ENCODE assay signal across 13 cellular contexts in the genomic region with DNA sequence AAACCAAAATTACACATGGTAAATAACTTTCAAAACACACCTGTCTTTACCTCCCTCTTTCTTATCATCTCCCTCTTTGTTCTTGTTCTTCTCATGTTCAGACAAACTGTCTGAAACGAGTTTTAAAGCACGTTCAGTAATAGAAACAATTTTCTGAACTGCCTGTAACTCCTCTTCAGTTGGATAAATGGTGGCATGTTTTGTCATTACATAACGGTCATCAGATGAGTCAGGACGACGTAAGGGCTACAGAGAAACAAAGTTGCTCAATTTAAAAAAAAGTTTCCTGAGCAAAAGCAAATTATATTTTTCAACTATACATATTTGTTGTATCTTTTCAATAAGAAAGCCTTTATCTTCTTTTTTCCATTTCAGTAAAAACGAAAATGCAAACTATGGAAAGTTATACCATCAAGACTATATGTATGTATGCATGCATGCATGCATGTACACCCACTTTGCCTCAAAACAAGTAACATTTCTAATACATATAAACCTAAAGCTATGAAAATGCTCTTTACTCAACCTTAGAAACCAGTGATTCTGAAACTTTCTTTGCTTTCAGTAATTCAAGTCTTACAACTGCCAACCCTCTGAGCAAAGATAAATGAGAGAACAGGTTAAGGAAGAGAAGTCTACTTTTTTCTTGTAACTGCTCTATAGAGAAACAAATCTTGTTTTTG. TPM values are rescaled to one million over a fixed set of nuclear protein-coding genes. Genes with fewer than 3 reads are reported as not detected.
DNase-seq lines count a peak whose midpoint lies in the region; ATAC-seq, FAIRE-seq and TF ChIP-seq lines count a peak whose summit lies in the region.
"Had no signal": no experiment of that assay in that cellular context is flagged by ENCODE, and none has a peak within 500 bp of the region (broad histone marks: within the 10 kb centered on the region; RNA-seq: fewer than 3 reads in every experiment).

No MANE protein-coding gene starts in this region.

- no peaks in the 10 kb centered on the region for H3K9me3 Mint-ChIP-seq in activated T-helper 17 cell treated with anti-CD3 and anti-CD28 coated beads, Interleukin-2, amount 50 U/mL, for 72 hours
- H3K9me3 Mint-ChIP-seq in stimulated activated naive B cell treated with anti-CD40 and anti-IgM and Interleukin-4, amounts not matched to agents 10 μg/mL and 1 μg/mL and 100 μg/mL, for 72 hours, result no peaks in the 10 kb centered on the region
- H3K9me3 Mint-ChIP-seq: memory B cell had no signal

- H3K36me3 Mint-ChIP-seq in activated T-helper 17 cell treated with anti-CD3 and anti-CD28 coated beads, Interleukin-2, amount 50 U/mL, for 72 hours (ENCODE audit: low read depth), result peaks cover 96% of the 10 kb centered on the region
- peaks cover 28 to 49% of the 10 kb centered on the region in 2 donors for H3K36me3 Mint-ChIP-seq in stimulated activated naive B cell treated with anti-CD40 and anti-IgM and Interleukin-4, amounts not matched to agents 10 μg/mL and 1 μg/mL and 100 μg/mL, for 72 hours

- H3K79me2 ChIP-seq in ACC112 (ENCODE audit: control insufficient read depth, insufficient read depth, low read length, unreplicated experiment), result peaks cover 7% of the 10 kb centered on the region

- H3K36me3 ChIP-seq in ACC112 (ENCODE audit: insufficient read depth, low read length), result peaks cover 51% of the 10 kb centered on the region

- CTCF ChIA-PET in GM10248 (lab: Yijun Ruan, JAX), result interaction anchor here (1.0 to 2.2 kb wide), 11 partner anchors 9 to 223 kb away, joined by 3 to 9 read pairs (median 4); no protein-coding TSS in a partner anchor

- POLR2A ChIA-PET in GM10248 (lab: Yijun Ruan, JAX), result no interaction called here

- peak overlapping the region; percentile 44 for H3K4me3 Mint-ChIP-seq in activated T-helper 17 cell treated with anti-CD3 and anti-CD28 coated beads, Interleukin-2, amount 50 U/mL, for 72 hours
- H3K4me3 Mint-ChIP-seq in stimulated activated naive B cell treated with anti-CD40 and anti-IgM and Interleukin-4, amounts not matched to agents 10 μg/mL and 1 μg/mL and 100 μg/mL, for 72 hours, result no peak overlapping the region
- H3K4me3 Mint-ChIP-seq: memory B cell had no signal

- H3K4me3 ChIP-seq in ACC112 (ENCODE audit: low read depth, low read length) (peak overlapping the region; percentile 42), fibroblast of villous mesenchyme (ENCODE audit: low read depth, low read length) (no peak overlapping the region)
- H3K4me3 ChIP-seq: suprapubic skin had no signal

- peaks cover 42% of the 10 kb centered on the region for H3K4me1 ChIP-seq in ACC112 (ENCODE audit: control insufficient read depth, insufficient read depth, low read length, unreplicated experiment)

- ATAC-seq in activated T-helper 17 cell treated with anti-CD3 and anti-CD28 coated beads, Interleukin-2, amount 50 U/mL, for 72 hours (replicated peaks), result peak; percentile 87
- ATAC-seq in stimulated activated naive B cell treated with anti-CD40 and anti-IgM and Interleukin-4, amounts not matched to agents 10 μg/mL and 1 μg/mL and 100 μg/mL, for 72 hours (replicated peaks), result no peak

- H2AFZ ChIP-seq in ACC112 (ENCODE audit: low read length, unreplicated experiment), result no peak overlapping the region

- peaks cover 14% of the 10 kb centered on the region for H3K4me1 Mint-ChIP-seq in activated T-helper 17 cell treated with anti-CD3 and anti-CD28 coated beads, Interleukin-2, amount 50 U/mL, for 72 hours
- no peaks in the 10 kb centered on the region for H3K4me1 Mint-ChIP-seq in stimulated activated naive B cell treated with anti-CD40 and anti-IgM and Interleukin-4, amounts not matched to agents 10 μg/mL and 1 μg/mL and 100 μg/mL, for 72 hours
- H3K4me1 Mint-ChIP-seq: memory B cell had no signal

- TF ChIP-seq POLR2A in H54 (IDR thresholded peaks at IDR 0.05; ENCODE audit: low read depth, low read length), result no peak

- FAIRE-seq in H54 (lab: Jason Lieb, UNC), result peak; percentile 93
- FAIRE-seq: GM18507 had no signal

- no peak for DNase-seq in H54 (ENCODE audit: insufficient read length, low spot score)
- peak; percentile 78 for DNase-seq in fibroblast of villous mesenchyme (ENCODE audit: low read depth)
- no peak for DNase-seq in HUDEP-2 (lab: John Stamatoyannopoulos, UW; ENCODE audit: unreplicated experiment in 76 of 76)
- DNase-seq in GM10248 (ENCODE audit: extremely low spot score), result no peak
- no peak for DNase-seq in stimulated activated naive B cell treated with anti-CD40 and anti-IgM and Interleukin-4, amounts not matched to agents 10 μg/mL and 1 μg/mL and 100 μg/mL, for 72 hours
- DNase-seq in amniotic stem cell (lab: John Stamatoyannopoulos, UW), result no peak
- DNase-seq: activated effector memory CD4-positive, alpha-beta T cell treated with anti-CD3 and anti-CD28 coated beads, Interleukin-2, amount 50 U/mL, for 16 hours had no signal

- peak overlapping the region; percentile 77 for H3K27ac Mint-ChIP-seq in activated T-helper 17 cell treated with anti-CD3 and anti-CD28 coated beads, Interleukin-2, amount 50 U/mL, for 72 hours
- no peak overlapping the region for H3K27ac Mint-ChIP-seq in stimulated activated naive B cell treated with anti-CD40 and anti-IgM and Interleukin-4, amounts not matched to agents 10 μg/mL and 1 μg/mL and 100 μg/mL, for 72 hours
- H3K27ac Mint-ChIP-seq: memory B cell had no signal

- H3K27ac ChIP-seq in ACC112 (ENCODE audit: low read depth, low read length), result peak overlapping the region; percentile 98
- H3K27ac ChIP-seq: epithelial cell of prostate, suprapubic skin had no signal

- TF ChIP-seq CTCF in fibroblast of villous mesenchyme (IDR thresholded peaks at IDR 0.05; ENCODE audit: insufficient read depth, low read depth, low read length) (no peak), GM10248 (IDR thresholded peaks at IDR 0.05; ENCODE audit: control extremely low read depth, extremely low read depth, low read depth, missing control alignments) (no peak)

- H3K27me3 Mint-ChIP-seq in activated T-helper 17 cell treated with anti-CD3 and anti-CD28 coated beads, Interleukin-2, amount 50 U/mL, for 72 hours, result no peaks in the 10 kb centered on the region
- no peaks in the 10 kb centered on the region for H3K27me3 Mint-ChIP-seq in stimulated activated naive B cell treated with anti-CD40 and anti-IgM and Interleukin-4, amounts not matched to agents 10 μg/mL and 1 μg/mL and 100 μg/mL, for 72 hours
- H3K27me3 Mint-ChIP-seq: memory B cell had no signal

- no peaks in the 10 kb centered on the region for H3K27me3 ChIP-seq in ACC112 (ENCODE audit: insufficient read depth, low read length)
- H3K27me3 ChIP-seq: suprapubic skin had no signal

RNA-seq across cellular contexts. Expression of a gene that starts 56.0 kb away (rescaled TPM):
- total RNA-seq in activated T-helper 17 cell treated with anti-CD3 and anti-CD28 coated beads, Interleukin-2, amount 50 U/mL, for 72 hours, result 10 to 100 TPM; 63.7 to 70.4 TPM
- total RNA-seq in fibroblast of villous mesenchyme, result 73.4 and 122 TPM in 2 replicates
